ENCODE assay signal across 23 cellular contexts in the genomic region with DNA sequence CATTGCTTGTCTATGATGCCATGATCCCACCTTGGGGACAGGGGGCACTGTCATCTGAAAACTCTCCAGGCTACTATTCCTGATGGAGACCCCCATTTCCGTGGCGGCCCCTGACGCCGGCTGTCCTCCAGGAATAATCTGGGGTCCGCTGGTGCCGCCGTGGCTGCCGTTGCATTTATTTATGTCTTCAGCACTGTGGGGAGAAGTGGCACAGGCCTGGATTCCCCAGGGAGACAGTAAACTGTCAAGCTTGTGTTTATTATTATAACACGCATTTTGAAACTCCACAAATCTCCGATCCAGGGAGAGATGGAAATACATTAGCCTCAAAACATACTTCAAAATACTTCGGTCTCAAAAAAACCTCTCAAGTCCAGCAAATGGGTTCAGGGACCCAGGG.
A peak's percentile ranks its signal among the peaks of the same experiment; 100 is the strongest.
DNase-seq lines count a peak whose midpoint lies in the region; ATAC-seq, FAIRE-seq and TF ChIP-seq lines count a peak whose summit lies in the region.
"Had no signal": no experiment of that assay in that cellular context is flagged by ENCODE, and none has a peak within 500 bp of the region (broad histone marks: within the 10 kb centered on the region; RNA-seq: fewer than 3 reads in every experiment).

No MANE protein-coding gene starts in this region.

- H3K9me3 ChIP-seq in OCI-LY7 (ENCODE audit: low read length) (peaks cover 24% of the 10 kb centered on the region), small intestine (ENCODE audit: control insufficient read depth, low read depth) (no peaks in the 10 kb centered on the region)

- H3K4me3 Mint-ChIP-seq in IgD-negative memory B cell: peak overlapping the region; percentile 72 to 91 (median 86)
- peak overlapping the region; percentile 49 to 57 for H3K4me3 Mint-ChIP-seq in stimulated activated naive B cell treated with anti-CD40 and anti-IgM and Interleukin-4, amounts not matched to agents 10 μg/mL and 1 μg/mL and 100 μg/mL, for 72 hours
- H3K4me3 Mint-ChIP-seq: CD8-positive, alpha-beta T cell had no signal

- peaks cover 0 to 2% of the 10 kb centered on the region in 2 donors for H3K27me3 ChIP-seq in small intestine (ENCODE audit: control insufficient read depth in 2 of 2, insufficient read depth in 2 of 2, low read length in 2 of 2)

- CTCF ChIA-PET in OCI-LY7 (lab: Charles Lee; ENCODE audit: unreplicated experiment): interaction anchor here (0.7 to 1.2 kb wide), 3 partner anchors 21 to 127 kb away, joined by 3 to 11 read pairs (median 3); a partner anchor contains a TSS

- POLR2A ChIA-PET in OCI-LY7 (lab: Charles Lee): interaction anchor here (0.8 to 6.0 kb wide), 7 partner anchors 9 to 127 kb away, joined by 3 to 90 read pairs (median 3); a partner anchor contains a TSS

- no peaks in the 10 kb centered on the region for H3K79me2 ChIP-seq in OCI-LY7 (ENCODE audit: insufficient read depth, low read depth, low read length)

- peaks cover 7% of the 10 kb centered on the region for H3K27me3 Mint-ChIP-seq in IgD-negative memory B cell
- H3K27me3 Mint-ChIP-seq in stimulated activated naive B cell treated with anti-CD40 and anti-IgM and Interleukin-4, amounts not matched to agents 10 μg/mL and 1 μg/mL and 100 μg/mL, for 72 hours: no peaks in the 10 kb centered on the region

- H4K20me1 ChIP-seq in OCI-LY7 (ENCODE audit: insufficient read depth, low read length): no peaks in the 10 kb centered on the region

- H3K27ac Mint-ChIP-seq in IgD-negative memory B cell: peak overlapping the region; percentile 79 to 97 (median 91)
- H3K27ac Mint-ChIP-seq in stimulated activated naive B cell treated with anti-CD40 and anti-IgM and Interleukin-4, amounts not matched to agents 10 μg/mL and 1 μg/mL and 100 μg/mL, for 72 hours: peak overlapping the region; percentile 42
- H3K27ac Mint-ChIP-seq: CD8-positive, alpha-beta T cell had no signal

- peak; percentile 58 to 59 for ATAC-seq in stimulated activated naive B cell treated with anti-CD40 and anti-IgM and Interleukin-4, amounts not matched to agents 10 μg/mL and 1 μg/mL and 100 μg/mL, for 72 hours (replicated peaks)
- no peak for ATAC-seq in GM19324 (IDR thresholded peaks at IDR 0.05; ENCODE audit: low FRiP score, unreplicated experiment)

- peaks cover 6% of the 10 kb centered on the region for H3K36me3 Mint-ChIP-seq in IgD-negative memory B cell
- peaks cover 9% of the 10 kb centered on the region in 2 donors for H3K36me3 Mint-ChIP-seq in stimulated activated naive B cell treated with anti-CD40 and anti-IgM and Interleukin-4, amounts not matched to agents 10 μg/mL and 1 μg/mL and 100 μg/mL, for 72 hours
- H3K36me3 Mint-ChIP-seq: CD8-positive, alpha-beta T cell had no signal

- no TSS peak for BruUV-seq in OCI-LY7 (replicated peaks; lab: Mats Ljungman, UMichigan)

- H3K4me2 ChIP-seq in OCI-LY7 (ENCODE audit: low read length): peak overlapping the region; percentile 76
- H3K4me2 ChIP-seq: PC-9 had no signal

- TF ChIP-seq CTCF in OCI-LY7 (conservative IDR thresholded peaks at IDR 0.05; ENCODE audit: low read length): peak; percentile 49; the same call in 1 of the 2 replicates
- TF ChIP-seq CTCF in D721Med (IDR thresholded peaks at IDR 0.05; ENCODE audit: insufficient read depth, missing control alignments): no peak

- H3K9me2 ChIP-seq in OCI-LY7 (ENCODE audit: insufficient read depth, low read length): no peaks in the 10 kb centered on the region

- H3K27ac ChIP-seq in OCI-LY7 (ENCODE audit: low read depth, low read length, poor library complexity, severe bottlenecking): peak overlapping the region; percentile 96
- H3K27ac ChIP-seq in small intestine (ENCODE audit: low read depth in 1 of 2, low read length in 1 of 2): no peak overlapping the region
- H3K27ac ChIP-seq: PC-9, SK-N-MC had no signal

- FAIRE-seq in D721Med (lab: Jason Lieb, UNC) (no peak), small intestine (lab: Jason Lieb, UNC) (no peak)
- FAIRE-seq: G401.6 had no signal

- DNase-seq in OCI-LY7 (ENCODE audit: low spot score) (peak; percentile 66), germinal center (ENCODE audit: low spot score) (peak; percentile 51), D721Med (ENCODE audit: insufficient read length, low spot score) (no peak), NCI-H2171 treated with DMSO at 0.1 percent for 48 hours (lab: John Stamatoyannopoulos, UW) (no peak), small intestine (no peak)
- DNase-seq in stimulated activated naive B cell treated with anti-CD40 and anti-IgM and Interleukin-4, amounts not matched to agents 10 μg/mL and 1 μg/mL and 100 μg/mL, for 72 hours: no peak
- DNase-seq: C1 segment of cervical spinal cord, DMS153, GOT3, Kasumi-1, NCI-H1092 treated with DMSO at 0.1 percent for 48 hours, NCI-H1436 treated with DMSO at 0.1 percent for 48 hours, NCI-H2029, NCI-H345, NCI-H524, NCI-H82, PC-9, SHP77 treated with DMSO at 0.1 percent for 48 hours had no signal

- H3K4me1 ChIP-seq in OCI-LY7 (ENCODE audit: insufficient read depth, low read length, poor library complexity, severe bottlenecking) (peaks cover 75% of the 10 kb centered on the region), small intestine (ENCODE audit: control insufficient read depth in 2 of 2, insufficient read depth in 1 of 2, low read depth in 1 of 2, low read length in 1 of 2) (no peaks in the 10 kb centered on the region)

- peaks cover 37% of the 10 kb centered on the region for H3K36me3 ChIP-seq in OCI-LY7 (ENCODE audit: insufficient read depth, low read length)
- H3K36me3 ChIP-seq in small intestine (ENCODE audit: control insufficient read depth in 2 of 2, insufficient read depth in 2 of 2, low read length in 2 of 2): no peaks in the 10 kb centered on the region

- peaks cover 0 to 2% (median 0%) of the 10 kb centered on the region in 3 donors for H3K9me3 Mint-ChIP-seq in IgD-negative memory B cell
- peaks cover 0 to 12% of the 10 kb centered on the region in 2 donors for H3K9me3 Mint-ChIP-seq in stimulated activated naive B cell treated with anti-CD40 and anti-IgM and Interleukin-4, amounts not matched to agents 10 μg/mL and 1 μg/mL and 100 μg/mL, for 72 hours

- peak overlapping the region; percentile 1; the same call in 1 of the 2 replicates for H2AFZ ChIP-seq in OCI-LY7 (ENCODE audit: low read length)
- H2AFZ ChIP-seq: PC-9 had no signal

- peak overlapping the region; percentile 55 for H3K4me3 ChIP-seq in OCI-LY7 (ENCODE audit: low read depth, low read length, poor library complexity, severe bottlenecking)
- H3K4me3 ChIP-seq in small intestine (ENCODE audit: low read depth in 1 of 2, low read length in 2 of 2): no peak overlapping the region
- H3K4me3 ChIP-seq: PC-9, SK-N-MC had no signal

- intact Hi-C loops in OCI-LY7 (cut with micrococcal nuclease; ENCODE audit: unreplicated experiment): loop anchor here (1.0 to 5.0 kb wide), 3 partner anchors 18 to 115 kb away; no protein-coding TSS in a partner anchor

- 68 to 86% (median 71%) methylated on average over 11 of the region's 11 CpGs for WGBS in small intestine, 3 donors

- H3K4me1 Mint-ChIP-seq in IgD-negative memory B cell: peaks cover 22 to 29% (median 29%) of the 10 kb centered on the region in 3 donors
- H3K4me1 Mint-ChIP-seq in stimulated activated naive B cell treated with anti-CD40 and anti-IgM and Interleukin-4, amounts not matched to agents 10 μg/mL and 1 μg/mL and 100 μg/mL, for 72 hours: peaks cover 34 to 64% of the 10 kb centered on the region in 2 donors

Comparison
In these comparisons a context has a peak if more than half of its experiments do, and no peak if none do; other contexts are left out.
1. DNase-seq: peak in OCI-LY7 (single experiment) and germinal center (single experiment); none in stimulated activated naive B cell treated with anti-CD40 and anti-IgM and Interleukin-4, amounts not matched to agents 10 μg/mL and 1 μg/mL and 100 μg/mL, for 72 hours (single experiment), D721Med (single experiment), NCI-H2171 treated with DMSO at 0.1 percent for 48 hours (single experiment) and small intestine (single experiment).